11 cellular contexts compared by ENCODE assay signal in the genomic region with DNA sequence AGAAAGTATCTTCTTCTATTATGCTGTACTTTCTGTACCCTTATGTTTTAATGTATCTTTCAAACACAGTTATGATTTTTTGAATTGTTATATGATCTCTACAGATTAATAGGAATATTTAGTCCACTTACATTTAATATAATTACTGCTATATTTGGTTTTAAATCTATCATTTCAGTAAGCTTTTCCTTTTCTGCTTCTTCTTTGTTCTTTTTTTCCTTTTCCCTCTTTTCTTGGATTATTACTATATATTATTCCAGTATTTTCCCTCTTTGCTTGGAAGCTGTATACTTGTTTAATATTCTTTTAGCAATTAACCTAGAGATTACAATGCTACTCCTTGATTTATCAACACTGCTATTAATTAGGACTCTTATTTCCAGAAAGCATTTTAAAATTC. TPM values are rescaled to one million over a fixed set of nuclear protein-coding genes. Genes with fewer than 3 reads are reported as not detected.
"Had no signal": no experiment of that assay in that cellular context is flagged by ENCODE, and none has a peak within 500 bp of the region (broad histone marks: within the 10 kb centered on the region; RNA-seq: fewer than 3 reads in every experiment).

No MANE protein-coding gene starts in this region.

- H3K4me2 ChIP-seq: GM23338 had no signal

- H3K27ac ChIP-seq: GM23248 had no signal

- H2AFZ ChIP-seq: GM23248, GM23338 had no signal

- H3K27ac Mint-ChIP-seq: GM23338, H9 had no signal

- H3K4me3 ChIP-seq: GM23248, GM23338, HAP-1 had no signal

- H3K9ac ChIP-seq: GM23248 had no signal

- H3K4me3 Mint-ChIP-seq: GM23338, H9 had no signal

- H3K4me1 ChIP-seq: HAP-1 had no signal

- H3K36me3 ChIP-seq: HAP-1 had no signal

- FAIRE-seq: H1, H54 had no signal

- H3K9me3 ChIP-seq: HAP-1 had no signal

- DNase-seq: GOT3, H7, H9, HCEC 1CT had no signal

- ATAC-seq: GM23338, HCT116 had no signal

RNA-seq across cellular contexts. Expression of a gene that starts 13.5 kb away (rescaled TPM):
- total RNA-seq: GM23248, H1, H4, H7, H9 had no signal
- polyA plus RNA-seq: GM23248 had no signal
